15 cellular contexts compared by ENCODE assay signal in genomic region chr1:67350783-67351182, GRCh38. TPM values are rescaled to one million over a fixed set of nuclear protein-coding genes. Genes with fewer than 3 reads are reported as not detected.
DNase-seq lines count a peak whose midpoint lies in the region; ATAC-seq and TF ChIP-seq lines count a peak whose summit lies in the region.
"Had no signal": no experiment of that assay in that cellular context is flagged by ENCODE, and none has a peak within 500 bp of the region (broad histone marks: within the 10 kb centered on the region; RNA-seq: fewer than 3 reads in every experiment).

No MANE protein-coding gene starts in this region.

- H3K36me3 ChIP-seq in lower lobe of right lung = no peaks in the 10 kb centered on the region
- H3K36me3 ChIP-seq: neural progenitor cell had no signal

- no peaks in the 10 kb centered on the region for H3K9me3 ChIP-seq in lower lobe of right lung
- H3K9me3 ChIP-seq: BLaER1 treated with 17β-estradiol and CSF1 and Interleukin-3, amounts not matched to agents 10 nM and 100 nM had no signal

- H3K27me3 ChIP-seq in lower lobe of right lung (ENCODE audit: low read depth) = no peaks in the 10 kb centered on the region
- H3K27me3 ChIP-seq: BLaER1 treated with 17β-estradiol and CSF1 and Interleukin-3, amounts not matched to agents 10 nM and 100 nM; neural progenitor cell had no signal

- peak; percentile 68 for ATAC-seq in HG02763 (IDR thresholded peaks at IDR 0.05; ENCODE audit: unreplicated experiment)
- peak; percentile 56 for ATAC-seq in stimulated activated naive CD8-positive, alpha-beta T cell treated with anti-CD3 and anti-CD28 coated beads, Interleukin-15, amount 100 ng/mL, for 72 hours
- ATAC-seq in lower lobe of right lung = no peak

- H3K4me3 Mint-ChIP-seq in stimulated activated naive CD8-positive, alpha-beta T cell treated with anti-CD3 and anti-CD28 coated beads, Interleukin-15, amount 100 ng/mL, for 72 hours = no peak overlapping the region
- H3K4me3 Mint-ChIP-seq: IgD-negative memory B cell, neural progenitor cell had no signal

- peak; percentile 48 for DNase-seq in stimulated activated CD4-positive, alpha-beta T cell treated with anti-CD3 and anti-CD28 coated beads, Interleukin-4, amount 100 ng/mL, for 24 hours
- no peak for DNase-seq in stimulated activated CD4-positive, alpha-beta T cell treated with anti-CD3 and anti-CD28 coated beads, Interleukin-4, amount 100 ng/mL, for 1 hour
- DNase-seq in SW480 (ENCODE audit: low spot score) = peak; percentile 23
- no peak for DNase-seq in stimulated activated naive CD8-positive, alpha-beta T cell treated with anti-CD3 and anti-CD28 coated beads, Interleukin-15, amount 100 ng/mL, for 72 hours
- no peak for DNase-seq in lower lobe of right lung
- DNase-seq in COR-L47 (lab: John Stamatoyannopoulos, UW) = no peak
- DNase-seq in SW 1271 (lab: John Stamatoyannopoulos, UW) = no peak
- DNase-seq: activated effector memory CD4-positive, alpha-beta T cell treated with Interleukin-2 at 50 U/mL for 16 hours; NCI-H2029 treated with DMSO at 0.1 percent for 48 hours; OCI-M1 had no signal

- no peak overlapping the region for H3K27ac Mint-ChIP-seq in stimulated activated naive CD8-positive, alpha-beta T cell treated with anti-CD3 and anti-CD28 coated beads, Interleukin-15, amount 100 ng/mL, for 72 hours
- H3K27ac Mint-ChIP-seq: IgD-negative memory B cell, neural progenitor cell had no signal

- H3K4me1 Mint-ChIP-seq in stimulated activated naive CD8-positive, alpha-beta T cell treated with anti-CD3 and anti-CD28 coated beads, Interleukin-15, amount 100 ng/mL, for 72 hours = peaks cover 20% of the 10 kb centered on the region
- H3K4me1 Mint-ChIP-seq: IgD-negative memory B cell had no signal

- H3K27ac ChIP-seq in lower lobe of right lung = no peak overlapping the region
- H3K27ac ChIP-seq: BLaER1 treated with 17β-estradiol and CSF1 and Interleukin-3, amounts not matched to agents 10 nM and 100 nM; neural progenitor cell had no signal

- intact Hi-C loops in lower lobe of right lung (cut with DNase I) = no loop called here

- H3K27me3 Mint-ChIP-seq in stimulated activated naive CD8-positive, alpha-beta T cell treated with anti-CD3 and anti-CD28 coated beads, Interleukin-15, amount 100 ng/mL, for 72 hours = no peaks in the 10 kb centered on the region
- H3K27me3 Mint-ChIP-seq: IgD-negative memory B cell had no signal

- no peak overlapping the region for H3K4me3 ChIP-seq in lower lobe of right lung
- H3K4me3 ChIP-seq: BLaER1 treated with 17β-estradiol and CSF1 and Interleukin-3, amounts not matched to agents 10 nM and 100 nM; neural progenitor cell had no signal

- H3K4me1 ChIP-seq in lower lobe of right lung = no peaks in the 10 kb centered on the region
- H3K4me1 ChIP-seq: neural progenitor cell had no signal

- no peak for TF ChIP-seq CTCF in lower lobe of right lung (IDR thresholded peaks at IDR 0.05)

- no peaks in the 10 kb centered on the region for H3K9me3 Mint-ChIP-seq in stimulated activated naive CD8-positive, alpha-beta T cell treated with anti-CD3 and anti-CD28 coated beads, Interleukin-15, amount 100 ng/mL, for 72 hours
- H3K9me3 Mint-ChIP-seq: IgD-negative memory B cell, neural progenitor cell had no signal

RNA-seq across cellular contexts. Expression of gene IL12RB2, which starts 43.1 kb away (rescaled TPM):
- 1.3 TPM for total RNA-seq in lower lobe of right lung
- total RNA-seq: fibroblast of villous mesenchyme had no signal

Comparison
In these comparisons a context has a peak if more than half of its experiments do, and no peak if none do; other contexts are left out.
1. DNase-seq: peak in stimulated activated CD4-positive, alpha-beta T cell treated with anti-CD3 and anti-CD28 coated beads, Interleukin-4, amount 100 ng/mL, for 24 hours (single experiment) and SW480 (single experiment); none in stimulated activated CD4-positive, alpha-beta T cell treated with anti-CD3 and anti-CD28 coated beads, Interleukin-4, amount 100 ng/mL, for 1 hour (single experiment), stimulated activated naive CD8-positive, alpha-beta T cell treated with anti-CD3 and anti-CD28 coated beads, Interleukin-15, amount 100 ng/mL, for 72 hours (0 of 2), lower lobe of right lung (single experiment), COR-L47 (single experiment) and SW 1271 (0 of 2).
2. ATAC-seq: peak in HG02763 (single experiment) and stimulated activated naive CD8-positive, alpha-beta T cell treated with anti-CD3 and anti-CD28 coated beads, Interleukin-15, amount 100 ng/mL, for 72 hours (single experiment); none in lower lobe of right lung (0 of 2).